In genomic region chr3:130948929-130949328, GRCh38 we compare ENCODE assay signal across 19 cellular contexts. TPM values are rescaled to one million over a fixed set of nuclear protein-coding genes. Genes with fewer than 3 reads are reported as not detected.
DNase-seq lines count a peak whose midpoint lies in the region; ATAC-seq, FAIRE-seq and TF ChIP-seq lines count a peak whose summit lies in the region.
"Had no signal": no experiment of that assay in that cellular context is flagged by ENCODE, and none has a peak within 500 bp of the region (broad histone marks: within the 10 kb centered on the region; RNA-seq: fewer than 3 reads in every experiment).

No MANE protein-coding gene starts in this region.

- ATAC-seq in activated CD4-positive, alpha-beta T cell treated with anti-CD3 and anti-CD28 coated beads for 36 hours: peak; percentile 60
- ATAC-seq in GM18520 (IDR thresholded peaks at IDR 0.05; ENCODE audit: unreplicated experiment) (peak; percentile 35), GM21619 (IDR thresholded peaks at IDR 0.05; ENCODE audit: unreplicated experiment) (peak; percentile 53), GM12878 (peak; percentile 59), GM21528 (IDR thresholded peaks at IDR 0.05; ENCODE audit: low FRiP score, unreplicated experiment) (no peak)
- ATAC-seq: Panc1, Right ventricle myocardium inferior had no signal

- 45% methylated on average over 3 of the region's 3 CpGs for WGBS in GM12878 (ENCODE audit: insufficient coverage, insufficient replicate concordance, low lambda C conversion rate, missing lambda C conversion rate)

- H3K27me3 ChIP-seq in GM12878 (replicated peaks in 1 of 2; ENCODE audit: control insufficient read depth in 2 of 2, insufficient read depth in 2 of 2, low read length in 1 of 2): no peaks in the 10 kb centered on the region

- peaks cover 4 to 13% of the 10 kb centered on the region in 2 experiments for H3K36me3 ChIP-seq in GM12878 (ENCODE audit: control insufficient read depth in 2 of 2, insufficient read depth in 2 of 2, low read length in 1 of 2)

- BruUV-seq in GM12878 (replicated peaks; lab: Mats Ljungman, UMichigan): no TSS peak

- no peak overlapping the region for H3K9ac ChIP-seq in GM12878 (ENCODE audit: control insufficient read depth, insufficient read depth, low read length)

- no peak for TF ChIP-seq RAD21 in GM12878 (IDR thresholded peaks at IDR 0.05; ENCODE audit: insufficient read depth, low read depth, low read length)

- no peaks in the 10 kb centered on the region for H3K27me3 Mint-ChIP-seq in activated CD4-positive, alpha-beta T cell treated with anti-CD3 and anti-CD28 coated beads for 36 hours
- no peaks in the 10 kb centered on the region for H3K27me3 Mint-ChIP-seq in chondrocyte (ENCODE audit: low read depth)

- no peak overlapping the region for H3K4me3 ChIP-seq in GM12878

- H3K4me1 ChIP-seq in GM12878 (ENCODE audit: control insufficient read depth, insufficient read depth, low read length): no peaks in the 10 kb centered on the region

- no peaks in the 10 kb centered on the region for H3K79me2 ChIP-seq in GM12878 (ENCODE audit: control insufficient read depth, insufficient read depth, low read length)

- RAD21 ChIA-PET in GM12878 (lab: Charles Lee; ENCODE audit: unreplicated experiment): interaction anchor here (0.6 to 0.7 kb wide), 2 partner anchors 15 to 56 kb away, joined by 3 to 4 read pairs; no protein-coding TSS in a partner anchor

- H3K27ac Mint-ChIP-seq in activated CD4-positive, alpha-beta T cell treated with anti-CD3 and anti-CD28 coated beads for 36 hours: no peak overlapping the region
- H3K27ac Mint-ChIP-seq in chondrocyte (ENCODE audit: unreplicated experiment): no peak overlapping the region

- H3K9me3 ChIP-seq in GM12878 (replicated peaks; ENCODE audit: control insufficient read depth, insufficient read depth, low read length): no peaks in the 10 kb centered on the region

- peaks cover 51% of the 10 kb centered on the region for H3K36me3 Mint-ChIP-seq in activated CD4-positive, alpha-beta T cell treated with anti-CD3 and anti-CD28 coated beads for 36 hours (ENCODE audit: low read depth)
- H3K36me3 Mint-ChIP-seq in chondrocyte (ENCODE audit: low read depth): peaks cover 15% of the 10 kb centered on the region

- peaks cover 2% of the 10 kb centered on the region for H3K9me3 Mint-ChIP-seq in activated CD4-positive, alpha-beta T cell treated with anti-CD3 and anti-CD28 coated beads for 36 hours (ENCODE audit: low read depth)
- H3K9me3 Mint-ChIP-seq in chondrocyte (ENCODE audit: low read depth): peaks cover 3% of the 10 kb centered on the region

- no peak overlapping the region for H3K27ac ChIP-seq in GM12878 (ENCODE audit: control insufficient read depth, insufficient read depth)
- H3K27ac ChIP-seq: 22Rv1 had no signal

- in situ Hi-C loops in GM12878 (cut with MboI): no loop called here

- no peak for FAIRE-seq in GM12878 (lab: Jason Lieb, UNC)

- SMC1A ChIA-PET in GM12878 (lab: Charles Lee; ENCODE audit: uncharacterized antibody, unreplicated experiment): interaction anchor here (0.6 to 3.7 kb wide), 8 partner anchors 11 to 250 kb away, joined by 3 to 16 read pairs (median 4); partner anchors contain the start of genes ATP2C1 and PIK3R4

- H2AFZ ChIP-seq in GM12878 (ENCODE audit: control insufficient read depth, low read depth, low read length): no peak overlapping the region

- TF ChIP-seq CTCF in GM12878 (IDR thresholded peaks at IDR 0.05 in 2 of 3, conservative IDR thresholded peaks at IDR 0.05 in 1 of 3; ENCODE audit: control insufficient read depth in 2 of 3, extremely low read depth in 1 of 3, insufficient read depth in 1 of 3, low read depth in 3 of 3, low read length in 3 of 3) (no peak), chondrocyte (IDR thresholded peaks at IDR 0.05) (no peak)

- POLR2A ChIA-PET in activated CD4-positive, alpha-beta T cell treated with anti-CD3 and anti-CD28 coated beads for 36 hours (lab: Charles Lee): no interaction called here
- POLR2A ChIA-PET in GM12878 (lab: Charles Lee): interaction anchor here (1.2 kb wide), 1 partner anchor 99 kb away, joined by 3 read pairs; no protein-coding TSS in a partner anchor

- CTCF ChIA-PET in activated CD4-positive, alpha-beta T cell treated with anti-CD3 and anti-CD28 coated beads for 36 hours (lab: Charles Lee): interaction anchor here (1.3 kb wide), 1 partner anchor 56 kb away, joined by 4 read pairs; the partner anchor contains the start of gene ATP2C1
- CTCF ChIA-PET in GM12878 (lab: Yijun Ruan, JAX): interaction anchor here (0.8 to 2.6 kb wide), 6 partner anchors 16 to 189 kb away, joined by 3 to 11 read pairs (median 4); partner anchors contain the start of gene ATP2C1

- H4K20me1 ChIP-seq in GM12878 (ENCODE audit: control insufficient read depth, insufficient read depth): no peaks in the 10 kb centered on the region

- no peak overlapping the region for H3K4me2 ChIP-seq in GM12878 (ENCODE audit: control insufficient read depth, insufficient read depth)

- peaks cover 20% of the 10 kb centered on the region for H3K4me1 Mint-ChIP-seq in activated CD4-positive, alpha-beta T cell treated with anti-CD3 and anti-CD28 coated beads for 36 hours
- H3K4me1 Mint-ChIP-seq in chondrocyte (ENCODE audit: low read depth): peaks cover 9% of the 10 kb centered on the region

- intact Hi-C loops in activated CD4-positive, alpha-beta T cell treated with anti-CD3 and anti-CD28 coated beads for 36 hours (cut with DNase I, micrococcal nuclease): loop anchor here in 1 of 2 experiments (5.0 kb wide), 1 partner anchor 97 kb away; no protein-coding TSS in a partner anchor
- intact Hi-C loops in GM12878 (cut with micrococcal nuclease; ENCODE audit: unreplicated experiment): no loop called here

- no peak overlapping the region for H3K4me3 Mint-ChIP-seq in activated CD4-positive, alpha-beta T cell treated with anti-CD3 and anti-CD28 coated beads for 36 hours
- no peak overlapping the region for H3K4me3 Mint-ChIP-seq in chondrocyte (ENCODE audit: unreplicated experiment)

- TF ChIP-seq EP300 in GM12878 (IDR thresholded peaks at IDR 0.05; ENCODE audit: borderline replicate concordance in 1 of 2, control insufficient read depth in 1 of 2, low read depth in 2 of 2, low read length in 2 of 2): no peak

- no peak for DNase-seq in activated CD4-positive, alpha-beta T cell treated with anti-CD3 and anti-CD28 coated beads for 36 hours
- no peak for DNase-seq in activated CD4-positive, alpha-beta T cell treated with anti-CD3 and anti-CD28 coated beads for 4 hours
- DNase-seq in GM12878 (ENCODE audit: low read depth, low spot score) (no peak), chondrocyte (ENCODE audit: low spot score) (no peak), dedifferentiated amniotic fluid mesenchymal stem cell (ENCODE audit: extremely low spot score) (no peak)
- DNase-seq: H7, IMR-90, Kasumi-1, NCI-H1105 treated with DMSO at 0.1 percent for 48 hours, NCI-H187, NCI-H2171, NCI-H446 treated with DMSO at 0.1 percent for 48 hours, NCI-H774 had no signal

- no peak for TF ChIP-seq POLR2A in GM12878 (IDR thresholded peaks at IDR 0.05; ENCODE audit: low read depth, low read length)

TF ChIP-seq in GM12878, 131 proteins besides CTCF, POLR2A, EP300 and RAD21:
- TF ChIP-seq RUNX3 (IDR thresholded peaks at IDR 0.05; ENCODE audit: low read length) (0 out of 2 replicates have a peak, but pooled peaks have one; percentile 7), MTA2 (IDR thresholded peaks at IDR 0.05; ENCODE audit: low read depth) (0 out of 2 replicates have a peak, but pooled peaks have one; percentile 23), TBL1XR1 (IDR thresholded peaks at IDR 0.05; ENCODE audit: low read depth, low read length) (no peak), RCOR1 (conservative IDR thresholded peaks at IDR 0.05; ENCODE audit: low read depth, low read length) (no peak), POU2F2 (IDR thresholded peaks at IDR 0.05; ENCODE audit: borderline replicate concordance, low read depth, low read length) (no peak), CREM (IDR thresholded peaks at IDR 0.05; ENCODE audit: low read depth) (0 out of 2 replicates have a peak, but pooled peaks have one; percentile 18), CBFB (IDR thresholded peaks at IDR 0.05; ENCODE audit: low read depth) (no peak), JUND (IDR thresholded peaks at IDR 0.05; ENCODE audit: low read depth, low read length) (no peak), CBX5 (IDR thresholded peaks at IDR 0.05; ENCODE audit: low read depth) (no peak), HDAC2 (IDR thresholded peaks at IDR 0.05) (no peak), JUNB (IDR thresholded peaks at IDR 0.05) (peak; percentile 72), PAX5 (IDR thresholded peaks at IDR 0.05; ENCODE audit: borderline replicate concordance, low read depth, low read length) (no peak), CHD1 (IDR thresholded peaks at IDR 0.05; ENCODE audit: low read depth, low read length) (no peak), RFX5 (IDR thresholded peaks at IDR 0.05; ENCODE audit: low read depth, low read length) (no peak)

RNA-seq across cellular contexts. Expression of gene ATP2C1, which starts 55.0 kb away (rescaled TPM):
- 10 to 100 TPM; 47.4 to 48.5 TPM for total RNA-seq in activated CD4-positive, alpha-beta T cell treated with anti-CD3 and anti-CD28 coated beads for 36 hours
- total RNA-seq in GM12878 (2013; cell fraction: nucleolus; rRNA removed): 253 and 262 TPM in 2 replicates
- total RNA-seq in GM12878 (2014; rRNA removed) (43.9 and 52.9 TPM in 2 replicates), GM12878 (2014; rRNA removed; fragmentation: Illumina TruSeq; extraction: Trizol) (67.7 and 70.5 TPM in 2 replicates), GM12878 (2021) (60.2 and 62.2 TPM in 2 replicates), chondrocyte (62.5 to 79.8 TPM (median 64.3 TPM) in 3 replicates)
- polyA plus RNA-seq in GM12878 (2011; ENCODE audit: low read depth): 29.0 TPM
- polyA plus RNA-seq in GM12878 (2011; rRNA removed) (116 and 178 TPM in 2 replicates), GM12878 (2014; fragmentation: Illumina TruSeq; extraction: Trizol) (50.4 and 61.7 TPM in 2 replicates), GM12878 (2014; fragmentation: Nextera tagmentation; extraction: Ambion mirVana) (10 to 100 TPM; 20.6 to 21.0 TPM), GM12878 (2014; rRNA removed) (35.4 and 48.3 TPM in 2 replicates), GM12878 (2016; fragmentation: Nextera tagmentation; extraction: Ambion mirVana) (10 to 100 TPM; 59.8 to 64.6 TPM)
- 37.7 and 42.4 TPM in 2 replicates for polyA plus RNA-seq in GM12878 (2011; cell fraction: cytosol; rRNA removed)
- 147 and 162 TPM in 2 replicates for polyA plus RNA-seq in GM12878 (2011; cell fraction: nucleus; rRNA removed)
- 29.3 and 48.1 TPM in 2 replicates for polyA plus RNA-seq in GM12878 (2012)
- 108 and 157 TPM in 2 replicates for polyA minus RNA-seq in GM12878 (2011; rRNA and poly(A)+ RNA removed)
- polyA minus RNA-seq in GM12878 (2011; cell fraction: cytosol; rRNA and poly(A)+ RNA removed): 33.1 and 49.5 TPM in 2 replicates
- polyA minus RNA-seq in GM12878 (2011; cell fraction: nucleus; rRNA and poly(A)+ RNA removed): 108 and 150 TPM in 2 replicates
